In genomic region chr9:17863213-17863883, GRCh38 we compare ENCODE assay signal across 1 cellular context.
A peak's percentile ranks its signal among the peaks of the same experiment; 100 is the strongest.
TF ChIP-seq lines count a peak whose summit lies in the region.

No MANE protein-coding gene starts in this region.

TF ChIP-seq in GM12878, 131 proteins besides CTCF, POLR2A, EP300 and RAD21 (continued from another document and continues in another):
- TF ChIP-seq ELK1 (IDR thresholded peaks at IDR 0.05; ENCODE audit: low read depth, low read length) (no peak), BACH1 (IDR thresholded peaks at IDR 0.05; ENCODE audit: borderline replicate concordance) (peak; percentile 30; the same call in 1 of the 2 replicates), SUZ12 (IDR thresholded peaks at IDR 0.05; ENCODE audit: unreplicated experiment) (no peak), ZBTB11 (CRISPR knock-in tag; IDR thresholded peaks at IDR 0.05) (no peak), BCL11A (IDR thresholded peaks at IDR 0.05; ENCODE audit: low read depth, low read length) (peak; percentile 92), PML (IDR thresholded peaks at IDR 0.05; ENCODE audit: low read length) (peak; percentile 43; the same call in 1 of the 2 replicates), IKZF2 (IDR thresholded peaks at IDR 0.05) (peak; percentile 94 to 96), FOS (IDR thresholded peaks at IDR 0.05; ENCODE audit: borderline replicate concordance, extremely low read depth, insufficient read length) (no peak), FOXM1 (IDR thresholded peaks at IDR 0.05; ENCODE audit: low read depth, low read length) (peak; percentile 87), RCOR1 (conservative IDR thresholded peaks at IDR 0.05; ENCODE audit: low read depth, low read length) (no peak), SMAD5 (IDR thresholded peaks at IDR 0.05; ENCODE audit: low read depth) (no peak), CEBPB (IDR thresholded peaks at IDR 0.05; ENCODE audit: borderline replicate concordance in 1 of 2, low read depth in 2 of 2, low read length in 2 of 2) (0 out of 4 replicates have a peak, but pooled peaks of 1 of the 2 experiments have one; percentile 41), CREM (IDR thresholded peaks at IDR 0.05; ENCODE audit: low read depth) (peak; percentile 73), NFYA (IDR thresholded peaks at IDR 0.05; ENCODE audit: borderline replicate concordance, low read depth, low read length) (no peak), NBN (IDR thresholded peaks at IDR 0.05) (peak; percentile 89), NFIC (IDR thresholded peaks at IDR 0.05; ENCODE audit: low read depth, low read length) (peak; percentile 94), TCF3 (IDR thresholded peaks at IDR 0.05; ENCODE audit: borderline replicate concordance, insufficient read depth, low read depth, low read length) (peak; percentile 77; the same call in 1 of the 2 replicates), SREBF1 (IDR thresholded peaks at IDR 0.05; ENCODE audit: low read length) (no peak), ESRRA (IDR thresholded peaks at IDR 0.05; ENCODE audit: low read length) (peak; percentile 95), EZH2 (IDR thresholded peaks at IDR 0.05; ENCODE audit: borderline replicate concordance, control insufficient read depth, low read depth, low read length) (0 out of 2 replicates have a peak, but pooled peaks have one; percentile 85), SIN3A (IDR thresholded peaks at IDR 0.05; ENCODE audit: low read depth, low read length) (no peak), HCFC1 (IDR thresholded peaks at IDR 0.05; ENCODE audit: low read length) (no peak), EGR1 (IDR thresholded peaks at IDR 0.05; ENCODE audit: borderline replicate concordance in 1 of 2, low read depth in 2 of 2, low read length in 2 of 2) (no peak), KDM1A (IDR thresholded peaks at IDR 0.05; ENCODE audit: borderline replicate concordance) (no peak), POU2F2 (IDR thresholded peaks at IDR 0.05; ENCODE audit: borderline replicate concordance, low read depth, low read length) (peak; percentile 64; the same call in 1 of the 3 replicates), PAX5 (IDR thresholded peaks at IDR 0.05; ENCODE audit: borderline replicate concordance, low read depth, low read length) (peak; percentile 98), ZNF207 (IDR thresholded peaks at IDR 0.05; ENCODE audit: borderline replicate concordance) (no peak), GABPA (IDR thresholded peaks at IDR 0.05; ENCODE audit: low read depth) (no peak), IRF5 (IDR thresholded peaks at IDR 0.05; ENCODE audit: borderline replicate concordance) (no peak), WRNIP1 (IDR thresholded peaks at IDR 0.05; ENCODE audit: borderline replicate concordance, low read depth, low read length) (no peak), E4F1 (IDR thresholded peaks at IDR 0.05; ENCODE audit: borderline replicate concordance, partially characterized antibody) (no peak), YBX1 (IDR thresholded peaks at IDR 0.05) (no peak), SMC3 (IDR thresholded peaks at IDR 0.05; ENCODE audit: borderline replicate concordance, low read length) (no peak), CREB1 (IDR thresholded peaks at IDR 0.05; ENCODE audit: low read depth) (peak; percentile 81), EED (IDR thresholded peaks at IDR 0.05; ENCODE audit: low read depth) (peak; percentile 96), ETV6 (conservative IDR thresholded peaks at IDR 0.05 in 1 of 2, IDR thresholded peaks at IDR 0.05 in 1 of 2; ENCODE audit: borderline replicate concordance in 1 of 2, low read depth in 1 of 2) (no peak), TARDBP (IDR thresholded peaks at IDR 0.05; ENCODE audit: borderline replicate concordance) (no peak)
- TF ChIP-seq, protein P1, sequence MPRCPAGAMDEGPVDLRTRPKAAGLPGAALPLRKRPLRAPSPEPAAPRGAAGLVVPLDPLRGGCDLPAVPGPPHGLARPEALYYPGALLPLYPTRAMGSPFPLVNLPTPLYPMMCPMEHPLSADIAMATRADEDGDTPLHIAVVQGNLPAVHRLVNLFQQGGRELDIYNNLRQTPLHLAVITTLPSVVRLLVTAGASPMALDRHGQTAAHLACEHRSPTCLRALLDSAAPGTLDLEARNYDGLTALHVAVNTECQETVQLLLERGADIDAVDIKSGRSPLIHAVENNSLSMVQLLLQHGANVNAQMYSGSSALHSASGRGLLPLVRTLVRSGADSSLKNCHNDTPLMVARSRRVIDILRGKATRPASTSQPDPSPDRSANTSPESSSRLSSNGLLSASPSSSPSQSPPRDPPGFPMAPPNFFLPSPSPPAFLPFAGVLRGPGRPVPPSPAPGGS (IDR thresholded peaks at IDR 0.05; ENCODE audit: borderline replicate concordance, insufficient read depth, low read depth, low read length, poor library complexity, severe bottlenecking): peak; percentile 53
- TF ChIP-seq, protein P2, sequence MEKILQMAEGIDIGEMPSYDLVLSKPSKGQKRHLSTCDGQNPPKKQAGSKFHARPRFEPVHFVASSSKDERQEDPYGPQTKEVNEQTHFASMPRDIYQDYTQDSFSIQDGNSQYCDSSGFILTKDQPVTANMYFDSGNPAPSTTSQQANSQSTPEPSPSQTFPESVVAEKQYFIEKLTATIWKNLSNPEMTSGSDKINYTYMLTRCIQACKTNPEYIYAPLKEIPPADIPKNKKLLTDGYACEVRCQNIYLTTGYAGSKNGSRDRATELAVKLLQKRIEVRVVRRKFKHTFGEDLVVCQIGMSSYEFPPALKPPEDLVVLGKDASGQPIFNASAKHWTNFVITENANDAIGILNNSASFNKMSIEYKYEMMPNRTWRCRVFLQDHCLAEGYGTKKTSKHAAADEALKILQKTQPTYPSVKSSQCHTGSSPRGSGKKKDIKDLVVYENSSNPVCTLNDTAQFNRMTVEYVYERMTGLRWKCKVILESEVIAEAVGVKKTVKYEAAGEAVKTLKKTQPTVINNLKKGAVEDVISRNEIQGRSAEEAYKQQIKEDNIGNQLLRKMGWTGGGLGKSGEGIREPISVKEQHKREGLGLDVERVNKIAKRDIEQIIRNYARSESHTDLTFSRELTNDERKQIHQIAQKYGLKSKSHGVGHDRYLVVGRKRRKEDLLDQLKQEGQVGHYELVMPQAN (conservative IDR thresholded peaks at IDR 0.05): no peak
- TF ChIP-seq, protein P3, sequence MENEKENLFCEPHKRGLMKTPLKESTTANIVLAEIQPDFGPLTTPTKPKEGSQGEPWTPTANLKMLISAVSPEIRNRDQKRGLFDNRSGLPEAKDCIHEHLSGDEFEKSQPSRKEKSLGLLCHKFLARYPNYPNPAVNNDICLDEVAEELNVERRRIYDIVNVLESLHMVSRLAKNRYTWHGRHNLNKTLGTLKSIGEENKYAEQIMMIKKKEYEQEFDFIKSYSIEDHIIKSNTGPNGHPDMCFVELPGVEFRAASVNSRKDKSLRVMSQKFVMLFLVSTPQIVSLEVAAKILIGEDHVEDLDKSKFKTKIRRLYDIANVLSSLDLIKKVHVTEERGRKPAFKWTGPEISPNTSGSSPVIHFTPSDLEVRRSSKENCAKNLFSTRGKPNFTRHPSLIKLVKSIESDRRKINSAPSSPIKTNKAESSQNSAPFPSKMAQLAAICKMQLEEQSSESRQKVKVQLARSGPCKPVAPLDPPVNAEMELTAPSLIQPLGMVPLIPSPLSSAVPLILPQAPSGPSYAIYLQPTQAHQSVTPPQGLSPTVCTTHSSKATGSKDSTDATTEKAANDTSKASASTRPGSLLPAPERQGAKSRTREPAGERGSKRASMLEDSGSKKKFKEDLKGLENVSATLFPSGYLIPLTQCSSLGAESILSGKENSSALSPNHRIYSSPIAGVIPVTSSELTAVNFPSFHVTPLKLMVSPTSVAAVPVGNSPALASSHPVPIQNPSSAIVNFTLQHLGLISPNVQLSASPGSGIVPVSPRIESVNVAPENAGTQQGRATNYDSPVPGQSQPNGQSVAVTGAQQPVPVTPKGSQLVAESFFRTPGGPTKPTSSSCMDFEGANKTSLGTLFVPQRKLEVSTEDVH (IDR thresholded peaks at IDR 0.05; ENCODE audit: low read depth, partially characterized antibody): no peak
- TF ChIP-seq, protein P4, sequence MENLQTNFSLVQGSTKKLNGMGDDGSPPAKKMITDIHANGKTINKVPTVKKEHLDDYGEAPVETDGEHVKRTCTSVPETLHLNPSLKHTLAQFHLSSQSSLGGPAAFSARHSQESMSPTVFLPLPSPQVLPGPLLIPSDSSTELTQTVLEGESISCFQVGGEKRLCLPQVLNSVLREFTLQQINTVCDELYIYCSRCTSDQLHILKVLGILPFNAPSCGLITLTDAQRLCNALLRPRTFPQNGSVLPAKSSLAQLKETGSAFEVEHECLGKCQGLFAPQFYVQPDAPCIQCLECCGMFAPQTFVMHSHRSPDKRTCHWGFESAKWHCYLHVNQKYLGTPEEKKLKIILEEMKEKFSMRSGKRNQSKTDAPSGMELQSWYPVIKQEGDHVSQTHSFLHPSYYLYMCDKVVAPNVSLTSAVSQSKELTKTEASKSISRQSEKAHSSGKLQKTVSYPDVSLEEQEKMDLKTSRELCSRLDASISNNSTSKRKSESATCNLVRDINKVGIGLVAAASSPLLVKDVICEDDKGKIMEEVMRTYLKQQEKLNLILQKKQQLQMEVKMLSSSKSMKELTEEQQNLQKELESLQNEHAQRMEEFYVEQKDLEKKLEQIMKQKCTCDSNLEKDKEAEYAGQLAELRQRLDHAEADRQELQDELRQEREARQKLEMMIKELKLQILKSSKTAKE (IDR thresholded peaks at IDR 0.05; ENCODE audit: low read depth, poor library complexity, severe bottlenecking): peak; percentile 74
